Comparison of ENCODE assay signal across 1 cellular context in genomic region chr1:1425426-1425752, GRCh38.
TF ChIP-seq lines count a peak whose summit lies in the region.

No MANE protein-coding gene starts in this region.

TF ChIP-seq in WTC11, 78 proteins besides CTCF, POLR2A, EP300 and RAD21 (continued from another document):
- TF ChIP-seq CDX4 (CRISPR knock-in tag; IDR thresholded peaks at IDR 0.05; ENCODE audit: borderline replicate concordance) (no peak), ATF2 (CRISPR knock-in tag; IDR thresholded peaks at IDR 0.05; ENCODE audit: borderline replicate concordance, low read depth) (no peak), FOXP4 (CRISPR knock-in tag; IDR thresholded peaks at IDR 0.05) (no peak), RORB (CRISPR knock-in tag; IDR thresholded peaks at IDR 0.05) (no peak), E2F1 (CRISPR knock-in tag; IDR thresholded peaks at IDR 0.05) (no peak), SMAD3 (CRISPR knock-in tag; IDR thresholded peaks at IDR 0.05; ENCODE audit: borderline replicate concordance) (no peak), SMAD4 (CRISPR knock-in tag; IDR thresholded peaks at IDR 0.05) (no peak)
